ENCODE assay signal across 26 cellular contexts in the genomic region with DNA sequence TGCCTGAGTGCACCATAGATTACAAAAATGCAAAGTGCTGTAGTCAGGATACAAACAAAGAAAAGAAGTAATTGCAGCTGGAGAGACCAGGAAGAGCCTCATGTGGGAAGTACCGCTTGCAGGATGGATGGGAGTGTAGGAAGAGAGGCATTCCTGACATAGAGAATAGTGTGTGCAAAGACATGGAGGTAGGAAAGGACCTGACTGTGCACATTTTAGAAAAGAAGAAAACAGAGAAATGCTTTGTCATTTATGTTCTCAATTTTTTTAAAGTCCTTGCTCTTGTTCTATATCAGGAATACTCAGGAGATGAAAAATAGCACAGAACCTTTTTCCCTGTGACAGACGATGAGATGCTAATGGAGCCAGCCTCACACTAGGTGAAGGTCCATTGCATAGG.
"Had no signal": no experiment of that assay in that cellular context is flagged by ENCODE, and none has a peak within 500 bp of the region (broad histone marks: within the 10 kb centered on the region; RNA-seq: fewer than 3 reads in every experiment).

No MANE protein-coding gene starts in this region.

- H3K9me3 ChIP-seq: ascending aorta, MG63 had no signal

- DNase-seq: activated CD4-positive, alpha-beta T cell treated with anti-CD3 and anti-CD28 coated beads for 48 hours; activated CD4-positive, alpha-beta T cell treated with anti-CD3 and anti-CD28 coated beads, Interleukin-2, amount 50 U/mL, for 4 hours; activated CD4-positive, CD25-positive, alpha-beta regulatory T cell treated with anti-CD3 and anti-CD28 coated beads, Interleukin-2, amount 50 U/mL, for 72 hours; activated CD8-positive, alpha-beta memory T cell treated with anti-CD3 and anti-CD28 coated beads, Interleukin-2, amount 10 ng/mL, durations not matched to agents 7 days and 5 days; activated effector memory CD4-positive, alpha-beta T cell treated with anti-CD3 and anti-CD28 coated beads, Interleukin-2, amount 50 U/mL, for 16 hours; activated naive CD4-positive, alpha-beta T cell treated with Interleukin-2 at 50 U/mL for 16 hours; activated naive CD8-positive, alpha-beta T cell treated with anti-CD3 and anti-CD28 coated beads, Interleukin-2, amount 50 U/mL, for 24 hours; activated T-cell treated with anti-CD3 and anti-CD28 coated beads, Interleukin-2, amount 50 U/mL, for 24 hours; amniotic stem cell; MG63; MV-4-11; NCI-H1092 treated with DMSO at 0.1 percent for 48 hours; NCI-H1436 treated with DMSO at 0.1 percent for 48 hours; NCI-H1930; NCI-H2171; NCI-H2227 treated with DMSO at 0.1 percent for 48 hours; NCI-H446 treated with DMSO at 0.1 percent for 48 hours; NCI-H526 treated with DMSO at 0.1 percent for 48 hours; SIG-M5; T-helper 17 cell; T-helper 9 cell had no signal

- H3K4me1 ChIP-seq: ascending aorta had no signal

- ATAC-seq: activated CD8-positive, alpha-beta memory T cell treated with anti-CD3 and anti-CD28 coated beads, Interleukin-2, amount 10 ng/mL, durations not matched to agents 7 days and 5 days; activated naive CD4-positive, alpha-beta T cell treated with anti-CD3 and anti-CD28 coated beads, Interleukin-2, amount 50 U/mL, for 72 hours; activated naive CD8-positive, alpha-beta T cell treated with anti-CD3 and anti-CD28 coated beads, Interleukin-2, amount 50 U/mL, for 24 hours; T-helper 17 cell; WTC11 had no signal

- H3K4me3 Mint-ChIP-seq: activated CD8-positive, alpha-beta memory T cell treated with anti-CD3 and anti-CD28 coated beads, Interleukin-2, amount 10 ng/mL, durations not matched to agents 7 days and 5 days; activated naive CD8-positive, alpha-beta T cell treated with anti-CD3 and anti-CD28 coated beads, Interleukin-2, amount 50 U/mL, for 24 hours; activated T-cell treated with anti-CD3 and anti-CD28 coated beads, Interleukin-2, amount 50 U/mL, for 24 hours; brain; central memory CD8-positive, alpha-beta T cell; T-helper 17 cell; WTC11 had no signal

- H3K4me1 Mint-ChIP-seq: activated CD8-positive, alpha-beta memory T cell treated with anti-CD3 and anti-CD28 coated beads, Interleukin-2, amount 10 ng/mL, durations not matched to agents 7 days and 5 days; activated naive CD8-positive, alpha-beta T cell treated with anti-CD3 and anti-CD28 coated beads, Interleukin-2, amount 50 U/mL, for 24 hours; central memory CD8-positive, alpha-beta T cell; T-helper 17 cell had no signal

- H3K27me3 Mint-ChIP-seq: activated naive CD8-positive, alpha-beta T cell treated with anti-CD3 and anti-CD28 coated beads, Interleukin-2, amount 50 U/mL, for 24 hours had no signal

- H3K4me3 ChIP-seq: ascending aorta, MG63 had no signal

- H3K27ac ChIP-seq: ascending aorta had no signal

- H3K9me3 Mint-ChIP-seq: activated T-cell treated with anti-CD3 and anti-CD28 coated beads, Interleukin-2, amount 50 U/mL, for 24 hours; brain; central memory CD8-positive, alpha-beta T cell; WTC11 had no signal

- H3K36me3 Mint-ChIP-seq: activated CD8-positive, alpha-beta memory T cell treated with anti-CD3 and anti-CD28 coated beads, Interleukin-2, amount 10 ng/mL, durations not matched to agents 7 days and 5 days; activated naive CD4-positive, alpha-beta T cell treated with anti-CD3 and anti-CD28 coated beads, Interleukin-2, amount 50 U/mL, for 72 hours; brain; WTC11 had no signal

- H3K27ac Mint-ChIP-seq: activated CD8-positive, alpha-beta memory T cell treated with anti-CD3 and anti-CD28 coated beads, Interleukin-2, amount 10 ng/mL, durations not matched to agents 7 days and 5 days; activated naive CD4-positive, alpha-beta T cell treated with anti-CD3 and anti-CD28 coated beads, Interleukin-2, amount 50 U/mL, for 72 hours; activated naive CD8-positive, alpha-beta T cell treated with anti-CD3 and anti-CD28 coated beads, Interleukin-2, amount 50 U/mL, for 24 hours; activated T-cell treated with anti-CD3 and anti-CD28 coated beads, Interleukin-2, amount 50 U/mL, for 24 hours; T-helper 17 cell; WTC11 had no signal
